13 cellular contexts compared by ENCODE assay signal in the genomic region with DNA sequence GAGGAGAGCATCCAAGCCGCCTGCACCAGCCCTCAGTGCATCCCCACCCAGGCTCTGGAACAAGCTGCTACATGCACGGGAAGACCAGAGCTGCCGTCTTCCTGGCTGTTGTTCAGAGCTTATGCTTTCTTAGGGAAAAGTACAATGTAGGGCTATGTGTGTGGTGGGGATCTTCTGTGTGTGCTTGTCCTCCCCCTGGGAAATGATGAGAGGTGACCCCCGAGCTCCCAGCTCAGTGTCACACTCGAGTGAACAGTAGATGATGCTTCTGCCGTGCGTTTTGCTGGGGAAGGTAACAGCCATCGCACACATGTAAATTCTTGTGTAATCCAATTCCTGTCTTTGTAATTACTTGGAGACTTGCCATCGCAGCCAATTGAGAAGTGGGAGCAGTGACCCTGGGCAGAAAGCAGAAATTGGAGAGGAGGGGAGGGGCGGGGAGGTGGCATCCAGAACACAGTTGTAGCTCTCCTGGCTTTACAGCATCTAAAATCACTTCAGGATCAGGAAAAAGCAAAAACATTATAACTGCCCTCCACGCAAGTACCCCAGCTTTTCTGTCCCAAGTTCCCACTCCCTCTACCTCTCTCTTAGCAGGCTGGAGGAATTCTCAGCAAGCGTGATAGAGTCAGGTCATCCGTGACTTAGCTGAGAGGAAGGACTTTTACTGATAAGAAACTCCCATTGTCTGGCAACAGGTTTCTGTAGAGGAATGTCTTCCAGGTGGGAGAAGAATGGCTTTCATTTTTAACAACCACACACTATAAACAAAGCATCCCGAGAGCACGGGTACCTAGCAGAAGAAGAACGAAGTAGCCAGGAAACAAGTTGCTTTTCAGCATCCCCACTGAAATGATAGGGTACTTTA.
DNase-seq lines count a peak whose midpoint lies in the region; ATAC-seq and TF ChIP-seq lines count a peak whose summit lies in the region.
"Had no signal": no experiment of that assay in that cellular context is flagged by ENCODE, and none has a peak within 500 bp of the region (broad histone marks: within the 10 kb centered on the region; RNA-seq: fewer than 3 reads in every experiment).

No MANE protein-coding gene starts in this region.

- H3K9ac ChIP-seq in BLaER1: 0 out of 2 replicates have a peak overlapping the region, but pooled peaks have one; percentile 1

- H3K9me3 ChIP-seq in BLaER1: peaks cover 16% of the 10 kb centered on the region
- H3K9me3 ChIP-seq: esophagus squamous epithelium, SJSA1 had no signal

- peaks cover 54% of the 10 kb centered on the region for H4K20me1 ChIP-seq in BLaER1

- DNase-seq in NCI-H1105 treated with DMSO at 0.1 percent for 48 hours (lab: John Stamatoyannopoulos, UW) (peak; percentile 78), SKM-1 (lab: John Stamatoyannopoulos, UW; ENCODE audit: unreplicated experiment) (peak; percentile 60), kidney glomerular epithelial cell (lab: John Stamatoyannopoulos, UW) (peak; percentile 89), foreskin fibroblast (no peak), cerebellum (ENCODE audit: low spot score) (no peak), ecto neural progenitor cell (ENCODE audit: low spot score) (no peak)
- DNase-seq: esophagus squamous epithelium, H7, natural killer cell had no signal

- peak overlapping the region; percentile 53 for H3K4me2 ChIP-seq in BLaER1

- peaks cover 75% of the 10 kb centered on the region for H3K4me1 ChIP-seq in BLaER1

- H3K36me3 ChIP-seq in BLaER1: peaks cover 48% of the 10 kb centered on the region

- no peak for TF ChIP-seq CTCF in foreskin fibroblast (IDR thresholded peaks at IDR 0.05; ENCODE audit: low read depth, low read length)

- 0 out of 2 replicates have a peak overlapping the region, but pooled peaks have one; percentile 8 for H3K27ac ChIP-seq in BLaER1
- H3K27ac ChIP-seq: C4-2B, SJSA1 had no signal

- no peak for ATAC-seq in GM21381 (IDR thresholded peaks at IDR 0.05; ENCODE audit: unreplicated experiment)
- ATAC-seq: natural killer cell had no signal

- H3K4me3 ChIP-seq in BLaER1: no peak overlapping the region
- no peak overlapping the region for H3K4me3 ChIP-seq in foreskin fibroblast (ENCODE audit: low read depth in 1 of 2, low read length in 2 of 2)
- H3K4me3 ChIP-seq: SJSA1 had no signal

- H3K27me3 ChIP-seq in BLaER1: no peaks in the 10 kb centered on the region
- H3K27me3 ChIP-seq: esophagus squamous epithelium, SJSA1 had no signal

Comparison
In these comparisons a context has a peak if more than half of its experiments do, and no peak if none do; other contexts are left out.
1. DNase-seq: peak in NCI-H1105 treated with DMSO at 0.1 percent for 48 hours (single experiment), SKM-1 (single experiment) and kidney glomerular epithelial cell (single experiment); none in foreskin fibroblast (0 of 2), cerebellum (single experiment) and ecto neural progenitor cell (single experiment).